ENCODE assay signal across 8 cellular contexts in the genomic region with DNA sequence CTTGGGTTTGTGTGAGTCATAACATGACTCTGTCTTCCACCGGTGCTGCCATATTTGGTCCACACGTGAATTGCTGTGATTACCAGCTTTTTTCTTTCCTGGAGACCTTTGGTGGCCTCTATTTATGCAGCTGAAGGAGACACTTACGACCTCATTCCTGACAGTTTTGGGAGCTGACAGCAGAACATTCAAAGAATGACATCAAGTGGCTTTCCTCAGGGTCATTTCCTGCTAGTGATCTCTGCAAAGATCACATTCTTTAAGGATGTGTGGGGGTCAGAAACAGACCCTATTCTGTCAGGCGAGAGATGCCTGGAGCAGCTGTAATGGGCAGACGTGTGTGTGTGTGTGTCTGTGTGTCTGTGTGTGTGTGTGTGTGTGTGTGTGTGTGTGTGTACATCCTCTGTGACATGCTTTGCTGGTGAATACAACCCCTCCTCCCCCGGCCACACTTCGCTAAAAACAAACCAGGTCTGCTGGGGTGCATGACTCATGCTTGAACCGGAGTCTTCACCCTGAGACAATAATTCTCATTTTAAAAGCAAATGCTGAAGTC.
A peak's percentile ranks its signal among the peaks of the same experiment; 100 is the strongest.
DNase-seq lines count a peak whose midpoint lies in the region; ATAC-seq and TF ChIP-seq lines count a peak whose summit lies in the region.

No MANE protein-coding gene starts in this region.

- peak; percentile 23 for ATAC-seq in Right ventricle myocardium superior (ENCODE audit: poor library complexity)
- ATAC-seq in GM18909 (IDR thresholded peaks at IDR 0.05; ENCODE audit: poor library complexity, unreplicated experiment), result no peak

- H3K4me3 ChIP-seq in fibroblast of mammary gland (ENCODE audit: control insufficient read depth, low read depth, low read length), result no peak overlapping the region

- DNase-seq in Right ventricle myocardium superior (no peak), cardiac septum (ENCODE audit: low spot score) (no peak), fibroblast of mammary gland (ENCODE audit: low read depth) (peak; percentile 84), NAMALWA (ENCODE audit: low spot score) (no peak), DMS79 (lab: John Stamatoyannopoulos, UW) (no peak)
- DNase-seq in activated CD4-positive, alpha-beta T cell treated with anti-CD3 and anti-CD28 coated beads for 1 hour, result peak; percentile 35
- peak; percentile 6 to 21 for DNase-seq in stimulated activated CD4-positive, alpha-beta T cell treated with anti-CD3 and anti-CD28 coated beads, Interleukin-1b, Interleukin-23, amount 100 ng/mL, for 1 hour (ENCODE audit: low read depth in 2 of 2)

- intact Hi-C loops in Right ventricle myocardium superior (cut with DNase I), result no loop called here
- intact Hi-C loops in cardiac septum (cut with DNase I), result no loop called here

- no peak for TF ChIP-seq CTCF in fibroblast of mammary gland (conservative IDR thresholded peaks at IDR 0.05; ENCODE audit: control insufficient read depth, insufficient read depth, low read depth, low read length)

Comparison
In these comparisons a context has a peak if more than half of its experiments do, and no peak if none do; other contexts are left out.
1. DNase-seq: peak in activated CD4-positive, alpha-beta T cell treated with anti-CD3 and anti-CD28 coated beads for 1 hour (single experiment), fibroblast of mammary gland (single experiment) and stimulated activated CD4-positive, alpha-beta T cell treated with anti-CD3 and anti-CD28 coated beads, Interleukin-1b, Interleukin-23, amount 100 ng/mL, for 1 hour (2 of 2); none in Right ventricle myocardium superior (single experiment), cardiac septum (single experiment), NAMALWA (single experiment) and DMS79 (single experiment).